9 cellular contexts compared by ENCODE assay signal in genomic region chr20:62952373-62953166, GRCh38. TPM values are rescaled to one million over a fixed set of nuclear protein-coding genes. Genes with fewer than 3 reads are reported as not detected.
DNase-seq lines count a peak whose midpoint lies in the region; ATAC-seq, FAIRE-seq and TF ChIP-seq lines count a peak whose summit lies in the region.
"Had no signal": no experiment of that assay in that cellular context is flagged by ENCODE, and none has a peak within 500 bp of the region (broad histone marks: within the 10 kb centered on the region; RNA-seq: fewer than 3 reads in every experiment).

TSS of gene SLC17A9 (plus strand) at chr20:62952709. CDS start at chr20:62952831, 122 bp downstream.

- peak within 1 kb of the TSS; percentile 82 for H3K4me3 Mint-ChIP-seq in CD8-positive, alpha-beta T cell
- peak within 1 kb of the TSS; percentile 72 for H3K4me3 Mint-ChIP-seq in activated T-helper 1 cell treated with anti-CD3 and anti-CD28 coated beads, Interleukin-12 subunit alpha, Interleukin-12 subunit beta, Interleukin-2, Interleukin-4 antibody, amounts not matched to agents 30 ng/mL and 10 ng/mL and 1 ng/mL, durations not matched to agents 14 hours and 24 hours and 36 hours

- peak within 1 kb of the TSS; percentile 57 for H3K4me3 ChIP-seq in CD8-positive, alpha-beta T cell (ENCODE audit: low read depth, low read length)
- H3K4me3 ChIP-seq in prostate gland, result peak within 1 kb of the TSS in 1 of 2 donors; percentile 12

- peak in 4 of 7 experiments; percentile 44 to 60 (median 52) for DNase-seq in CD8-positive, alpha-beta T cell
- peak; percentile 56 for DNase-seq in KG1 (lab: John Stamatoyannopoulos, UW)
- DNase-seq in activated T-helper 1 cell treated with anti-CD3 and anti-CD28 coated beads, Interleukin-12 subunit alpha, Interleukin-12 subunit beta, Interleukin-2, Interleukin-4 antibody, amounts not matched to agents 30 ng/mL and 10 ng/mL and 1 ng/mL, durations not matched to agents 14 hours and 24 hours and 36 hours (ENCODE audit: low spot score), result no peak
- DNase-seq in Right ventricle myocardium superior, result peak; percentile 86
- DNase-seq in prostate gland (ENCODE audit: low spot score), result no peak
- DNase-seq in retina, result no peak
- DNase-seq in D721Med (ENCODE audit: insufficient read length, low spot score), result no peak

- peaks cover 16% of the 10 kb centered on the region for H3K36me3 ChIP-seq in CD8-positive, alpha-beta T cell (ENCODE audit: insufficient read depth, low read length)
- no peaks in the 10 kb centered on the region for H3K36me3 ChIP-seq in prostate gland

- peak within 1 kb of the TSS; percentile 62 for H3K27ac ChIP-seq in CD8-positive, alpha-beta T cell (ENCODE audit: low read depth, low read length)
- H3K27ac ChIP-seq in prostate gland, result peak within 1 kb of the TSS; percentile 56 to 73

- H3K27me3 ChIP-seq in CD8-positive, alpha-beta T cell (ENCODE audit: insufficient read depth, low read length), result no peaks in the 10 kb centered on the region
- no peaks in the 10 kb centered on the region for H3K27me3 ChIP-seq in prostate gland (replicated peaks; ENCODE audit: insufficient read depth)

- H3K9me3 Mint-ChIP-seq in CD8-positive, alpha-beta T cell, result no peaks in the 10 kb centered on the region
- H3K9me3 Mint-ChIP-seq in activated T-helper 1 cell treated with anti-CD3 and anti-CD28 coated beads, Interleukin-12 subunit alpha, Interleukin-12 subunit beta, Interleukin-2, Interleukin-4 antibody, amounts not matched to agents 30 ng/mL and 10 ng/mL and 1 ng/mL, durations not matched to agents 14 hours and 24 hours and 36 hours, result no peaks in the 10 kb centered on the region

- H3K4me1 ChIP-seq in CD8-positive, alpha-beta T cell (ENCODE audit: insufficient read depth, low read length), result peaks cover 40% of the 10 kb centered on the region
- H3K4me1 ChIP-seq in prostate gland (replicated peaks), result peaks cover 9% of the 10 kb centered on the region

- intact Hi-C loops in CD8-positive, alpha-beta T cell (cut with DNase I, micrococcal nuclease), result loop anchor here (5.0 to 10.0 kb wide), 3 partner anchors 35 to 152 kb away; partner anchors contain the start of gene BHLHE23 (in 2 of the 2)
- intact Hi-C loops in activated T-helper 1 cell treated with anti-CD3 and anti-CD28 coated beads, Interleukin-12 subunit alpha, Interleukin-12 subunit beta, Interleukin-2, Interleukin-4 antibody, amounts not matched to agents 30 ng/mL and 10 ng/mL and 1 ng/mL, durations not matched to agents 14 hours and 24 hours and 36 hours (cut with micrococcal nuclease), result no loop called here
- intact Hi-C loops in Right ventricle myocardium superior (cut with DNase I), result no loop called here
- intact Hi-C loops in prostate gland (cut with DNase I), result no loop called here

- peak within 1 kb of the TSS; percentile 91 for H3K27ac Mint-ChIP-seq in CD8-positive, alpha-beta T cell
- peak within 1 kb of the TSS; percentile 84 for H3K27ac Mint-ChIP-seq in activated T-helper 1 cell treated with anti-CD3 and anti-CD28 coated beads, Interleukin-12 subunit alpha, Interleukin-12 subunit beta, Interleukin-2, Interleukin-4 antibody, amounts not matched to agents 30 ng/mL and 10 ng/mL and 1 ng/mL, durations not matched to agents 14 hours and 24 hours and 36 hours

- no peak for TF ChIP-seq POLR2A in prostate gland (IDR thresholded peaks at IDR 0.05)

- no peak for TF ChIP-seq CTCF in CD8-positive, alpha-beta T cell (IDR thresholded peaks at IDR 0.05)
- TF ChIP-seq CTCF in prostate gland (IDR thresholded peaks at IDR 0.05) (peak in 1 of 4 experiments; percentile 20), D721Med (IDR thresholded peaks at IDR 0.05; ENCODE audit: insufficient read depth, missing control alignments) (no peak)

- POLR2A ChIA-PET in CD8-positive, alpha-beta T cell (lab: Charles Lee), result interaction anchor here (2.3 to 4.0 kb wide), 2 partner anchors 16 to 27 kb away, joined by 8 to 50 read pairs; partner anchors contain the start of genes DIDO1 and GID8

- peaks cover 32% of the 10 kb centered on the region for H3K4me1 Mint-ChIP-seq in CD8-positive, alpha-beta T cell (ENCODE audit: low read depth)
- H3K4me1 Mint-ChIP-seq in activated T-helper 1 cell treated with anti-CD3 and anti-CD28 coated beads, Interleukin-12 subunit alpha, Interleukin-12 subunit beta, Interleukin-2, Interleukin-4 antibody, amounts not matched to agents 30 ng/mL and 10 ng/mL and 1 ng/mL, durations not matched to agents 14 hours and 24 hours and 36 hours (ENCODE audit: low read depth), result peaks cover 15% of the 10 kb centered on the region

- H3K27me3 Mint-ChIP-seq in CD8-positive, alpha-beta T cell (ENCODE audit: low read depth), result no peaks in the 10 kb centered on the region
- H3K27me3 Mint-ChIP-seq in activated T-helper 1 cell treated with anti-CD3 and anti-CD28 coated beads, Interleukin-12 subunit alpha, Interleukin-12 subunit beta, Interleukin-2, Interleukin-4 antibody, amounts not matched to agents 30 ng/mL and 10 ng/mL and 1 ng/mL, durations not matched to agents 14 hours and 24 hours and 36 hours (ENCODE audit: insufficient read depth), result no peaks in the 10 kb centered on the region

- CTCF ChIA-PET in CD8-positive, alpha-beta T cell (lab: Charles Lee), result interaction anchor here (1.6 to 2.3 kb wide), 5 partner anchors 14 to 50 kb away, joined by 4 to 11 read pairs (median 8); partner anchors contain the start of gene GID8

- peak; percentile 10 for ATAC-seq in CD8-positive, alpha-beta T cell
- ATAC-seq in GM21367 (IDR thresholded peaks at IDR 0.05; ENCODE audit: unreplicated experiment) (peak; percentile 39), Right ventricle myocardium superior (ENCODE audit: poor library complexity) (peak; percentile 40)

- peaks cover 30% of the 10 kb centered on the region for H3K36me3 Mint-ChIP-seq in CD8-positive, alpha-beta T cell
- peaks cover 27% of the 10 kb centered on the region for H3K36me3 Mint-ChIP-seq in activated T-helper 1 cell treated with anti-CD3 and anti-CD28 coated beads, Interleukin-12 subunit alpha, Interleukin-12 subunit beta, Interleukin-2, Interleukin-4 antibody, amounts not matched to agents 30 ng/mL and 10 ng/mL and 1 ng/mL, durations not matched to agents 14 hours and 24 hours and 36 hours (ENCODE audit: low read depth)

- no peak for FAIRE-seq in D721Med (lab: Jason Lieb, UNC)

- peaks cover 3% of the 10 kb centered on the region for H3K9me3 ChIP-seq in CD8-positive, alpha-beta T cell (ENCODE audit: low read length)
- no peaks in the 10 kb centered on the region for H3K9me3 ChIP-seq in prostate gland

- 16% methylated on average over 30 of the region's 40 CpGs for WGBS in prostate gland

RNA-seq across cellular contexts. Expression of gene SLC17A9, which starts in this region (rescaled TPM):
- 10 to 100 TPM; 19.1 to 22.6 TPM for total RNA-seq in CD8-positive, alpha-beta T cell
- 7.6 and 8.6 TPM in 2 replicates for total RNA-seq in activated T-helper 1 cell treated with anti-CD3 and anti-CD28 coated beads, Interleukin-12 subunit alpha, Interleukin-12 subunit beta, Interleukin-2, Interleukin-4 antibody, amounts not matched to agents 30 ng/mL and 10 ng/mL and 1 ng/mL, durations not matched to agents 14 hours and 24 hours and 36 hours
- 0.73 TPM for total RNA-seq in Right ventricle myocardium superior
- total RNA-seq in prostate gland, result 1 to 10 TPM in 1 of 2 donors, under 1 TPM in 1; 0.41 to 3.5 TPM
- total RNA-seq: M059J had no signal

Comparison
In these comparisons a context has a peak if more than half of its experiments do, and no peak if none do; other contexts are left out.
1. Peak in DNase-seq and ATAC-seq in Right ventricle myocardium superior; RNA of the gene not detected or under 1 TPM.
2. DNase-seq: peak in CD8-positive, alpha-beta T cell (4 of 7) and KG1 (single experiment); none in activated T-helper 1 cell treated with anti-CD3 and anti-CD28 coated beads, Interleukin-12 subunit alpha, Interleukin-12 subunit beta, Interleukin-2, Interleukin-4 antibody, amounts not matched to agents 30 ng/mL and 10 ng/mL and 1 ng/mL, durations not matched to agents 14 hours and 24 hours and 36 hours (single experiment), prostate gland (single experiment), retina (single experiment) and D721Med (single experiment).
3. intact Hi-C loops: an anchor here in CD8-positive, alpha-beta T cell (5.0 to 10.0 kb wide); none called in activated T-helper 1 cell treated with anti-CD3 and anti-CD28 coated beads, Interleukin-12 subunit alpha, Interleukin-12 subunit beta, Interleukin-2, Interleukin-4 antibody, amounts not matched to agents 30 ng/mL and 10 ng/mL and 1 ng/mL, durations not matched to agents 14 hours and 24 hours and 36 hours, Right ventricle myocardium superior and prostate gland.
4. Peak in every context shown above with its lines, with median percentiles within 50 percentile points of each other: ATAC-seq.